Comparison of ENCODE assay signal across 1 cellular context in the genomic region with DNA sequence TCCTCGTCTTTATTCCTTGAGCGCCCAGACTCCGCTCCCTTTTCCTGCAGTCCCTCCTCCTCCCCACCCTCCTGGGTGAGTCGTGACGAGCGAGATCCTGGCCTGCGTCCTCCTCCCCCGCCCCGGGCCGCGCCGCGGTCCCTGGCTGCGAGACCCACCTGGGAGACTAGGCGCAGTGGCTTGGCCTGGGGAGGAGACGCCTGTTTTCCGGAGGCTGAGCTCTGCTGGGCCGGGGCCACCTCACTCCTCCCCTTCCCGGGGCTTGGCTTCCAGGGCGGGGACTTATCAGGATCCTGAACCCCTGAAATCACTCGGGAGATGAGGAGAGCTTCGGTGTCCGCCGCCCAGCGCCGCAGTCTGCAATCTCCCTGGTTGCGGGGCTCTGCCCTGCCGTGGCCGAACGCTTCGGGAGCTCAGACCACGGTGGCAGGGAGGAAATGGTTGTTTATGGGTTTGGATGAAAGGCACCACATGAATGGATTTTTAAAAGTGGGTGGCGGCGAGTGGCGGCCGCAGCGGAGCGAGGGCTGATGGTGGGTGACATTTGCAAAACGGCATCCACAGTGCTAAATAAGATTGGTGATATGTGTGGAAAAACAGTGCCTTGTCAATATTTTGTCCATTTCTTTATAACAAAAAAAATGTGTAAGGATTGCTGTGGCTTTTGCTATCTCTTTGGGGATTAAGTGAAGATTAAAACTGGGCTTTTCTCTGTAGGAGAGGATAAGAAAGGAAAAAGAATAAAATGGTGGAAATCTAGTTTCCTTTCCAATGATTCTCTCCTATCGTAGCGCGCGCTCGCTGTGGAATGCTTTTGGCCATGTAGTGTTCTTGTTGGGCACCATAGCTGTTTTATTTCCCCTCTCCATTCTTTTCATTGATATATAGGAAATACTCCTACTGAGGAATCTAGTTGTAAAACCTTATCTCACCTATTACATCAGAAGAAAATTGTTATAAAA.
TF ChIP-seq lines count a peak whose summit lies in the region.

No MANE protein-coding gene starts in this region.

TF ChIP-seq in HepG2, 621 proteins besides CTCF, POLR2A, EP300 and RAD21 (continues in another document):
- TF ChIP-seq, protein P1, sequence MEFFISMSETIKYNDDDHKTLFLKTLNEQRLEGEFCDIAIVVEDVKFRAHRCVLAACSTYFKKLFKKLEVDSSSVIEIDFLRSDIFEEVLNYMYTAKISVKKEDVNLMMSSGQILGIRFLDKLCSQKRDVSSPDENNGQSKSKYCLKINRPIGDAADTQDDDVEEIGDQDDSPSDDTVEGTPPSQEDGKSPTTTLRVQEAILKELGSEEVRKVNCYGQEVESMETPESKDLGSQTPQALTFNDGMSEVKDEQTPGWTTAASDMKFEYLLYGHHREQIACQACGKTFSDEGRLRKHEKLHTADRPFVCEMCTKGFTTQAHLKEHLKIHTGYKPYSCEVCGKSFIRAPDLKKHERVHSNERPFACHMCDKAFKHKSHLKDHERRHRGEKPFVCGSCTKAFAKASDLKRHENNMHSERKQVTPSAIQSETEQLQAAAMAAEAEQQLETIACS (CRISPR knock-in tag; IDR thresholded peaks at IDR 0.05) = 0 out of 2 replicates have a peak, but pooled peaks have one; percentile 28
- TF ChIP-seq MED8 (CRISPR knock-in tag; IDR thresholded peaks at IDR 0.05; ENCODE audit: insufficient replicate concordance) (no peak), KDM2A (CRISPR knock-in tag; IDR thresholded peaks at IDR 0.05; ENCODE audit: borderline replicate concordance, low read depth) (peak; percentile 46; the same call in 1 of the 2 replicates), E2F2 (CRISPR knock-in tag; IDR thresholded peaks at IDR 0.05; ENCODE audit: borderline replicate concordance) (no peak), STAG1 (CRISPR knock-in tag; IDR thresholded peaks at IDR 0.05) (no peak), TBL1XR1 (IDR thresholded peaks at IDR 0.05; ENCODE audit: borderline replicate concordance, low read length, partially characterized antibody) (no peak), SAP130 (CRISPR knock-in tag; IDR thresholded peaks at IDR 0.05; ENCODE audit: low read depth) (peak; percentile 30), TP53 (CRISPR knock-in tag; conservative IDR thresholded peaks at IDR 0.05) (no peak), ZSCAN25 (CRISPR knock-in tag; IDR thresholded peaks at IDR 0.05) (no peak), ZHX1 (CRISPR knock-in tag; IDR thresholded peaks at IDR 0.05; ENCODE audit: low read depth) (no peak), DDIT3 (CRISPR knock-in tag; IDR thresholded peaks at IDR 0.05) (no peak), NONO (IDR thresholded peaks at IDR 0.05) (no peak), NONO (CRISPR knock-in tag; conservative IDR thresholded peaks at IDR 0.05) (no peak), FOXM1 (CRISPR knock-in tag; IDR thresholded peaks at IDR 0.05) (no peak), NFIB (CRISPR knock-in tag; IDR thresholded peaks at IDR 0.05; ENCODE audit: borderline replicate concordance) (no peak), SPEN (CRISPR knock-in tag; IDR thresholded peaks at IDR 0.05; ENCODE audit: low read depth) (no peak), CSRNP2 (CRISPR knock-in tag; conservative IDR thresholded peaks at IDR 0.05; ENCODE audit: low read depth) (no peak), BRD4 (CRISPR knock-in tag; IDR thresholded peaks at IDR 0.05) (no peak), ZNF121 (CRISPR knock-in tag; IDR thresholded peaks at IDR 0.05) (peak; percentile 99), ZMYM3 (CRISPR knock-in tag; IDR thresholded peaks at IDR 0.05) (peak; percentile 80), MATR3 (CRISPR knock-in tag; IDR thresholded peaks at IDR 0.05) (no peak), KDM1A (CRISPR knock-in tag; IDR thresholded peaks at IDR 0.05) (peak; percentile 74; the same call in 1 of the 2 replicates), HNF4A (CRISPR knock-in tag; IDR thresholded peaks at IDR 0.05) (no peak), MYPOP (CRISPR knock-in tag; IDR thresholded peaks at IDR 0.05) (0 out of 2 replicates have a peak, but pooled peaks have one; percentile 20), ZNF777 (CRISPR knock-in tag; IDR thresholded peaks at IDR 0.05) (no peak), IRF2 (CRISPR knock-in tag; IDR thresholded peaks at IDR 0.05) (no peak), PAX8 (CRISPR knock-in tag; IDR thresholded peaks at IDR 0.05; ENCODE audit: borderline replicate concordance) (no peak), NFKB2 (CRISPR knock-in tag; IDR thresholded peaks at IDR 0.05; ENCODE audit: borderline replicate concordance) (peak; percentile 44; the same call in 1 of the 2 replicates), ZNF572 (CRISPR knock-in tag; IDR thresholded peaks at IDR 0.05) (no peak), KDM5A (IDR thresholded peaks at IDR 0.05; ENCODE audit: borderline replicate concordance, low read length) (no peak), ZNF720 (CRISPR knock-in tag; IDR thresholded peaks at IDR 0.05) (no peak), PCBP1 (IDR thresholded peaks at IDR 0.05; ENCODE audit: borderline replicate concordance, low read depth, low read length) (0 out of 2 replicates have a peak, but pooled peaks have one; percentile 42), XBP1 (CRISPR knock-in tag; IDR thresholded peaks at IDR 0.05) (no peak), CBX2 (IDR thresholded peaks at IDR 0.05; ENCODE audit: low read depth, low read length) (peak; percentile 62; the same call in 1 of the 2 replicates), CBX2 (CRISPR knock-in tag; IDR thresholded peaks at IDR 0.05; ENCODE audit: low read depth) (no peak), ZNF768 (CRISPR knock-in tag; IDR thresholded peaks at IDR 0.05) (peak; percentile 24; the same call in 1 of the 2 replicates), ZNF263 (CRISPR knock-in tag; IDR thresholded peaks at IDR 0.05) (peak; percentile 74), KLF12 (CRISPR knock-in tag; IDR thresholded peaks at IDR 0.05; ENCODE audit: borderline replicate concordance) (no peak), ZSCAN20 (CRISPR knock-in tag; IDR thresholded peaks at IDR 0.05; ENCODE audit: borderline replicate concordance) (no peak)
- TF ChIP-seq, protein P2, sequence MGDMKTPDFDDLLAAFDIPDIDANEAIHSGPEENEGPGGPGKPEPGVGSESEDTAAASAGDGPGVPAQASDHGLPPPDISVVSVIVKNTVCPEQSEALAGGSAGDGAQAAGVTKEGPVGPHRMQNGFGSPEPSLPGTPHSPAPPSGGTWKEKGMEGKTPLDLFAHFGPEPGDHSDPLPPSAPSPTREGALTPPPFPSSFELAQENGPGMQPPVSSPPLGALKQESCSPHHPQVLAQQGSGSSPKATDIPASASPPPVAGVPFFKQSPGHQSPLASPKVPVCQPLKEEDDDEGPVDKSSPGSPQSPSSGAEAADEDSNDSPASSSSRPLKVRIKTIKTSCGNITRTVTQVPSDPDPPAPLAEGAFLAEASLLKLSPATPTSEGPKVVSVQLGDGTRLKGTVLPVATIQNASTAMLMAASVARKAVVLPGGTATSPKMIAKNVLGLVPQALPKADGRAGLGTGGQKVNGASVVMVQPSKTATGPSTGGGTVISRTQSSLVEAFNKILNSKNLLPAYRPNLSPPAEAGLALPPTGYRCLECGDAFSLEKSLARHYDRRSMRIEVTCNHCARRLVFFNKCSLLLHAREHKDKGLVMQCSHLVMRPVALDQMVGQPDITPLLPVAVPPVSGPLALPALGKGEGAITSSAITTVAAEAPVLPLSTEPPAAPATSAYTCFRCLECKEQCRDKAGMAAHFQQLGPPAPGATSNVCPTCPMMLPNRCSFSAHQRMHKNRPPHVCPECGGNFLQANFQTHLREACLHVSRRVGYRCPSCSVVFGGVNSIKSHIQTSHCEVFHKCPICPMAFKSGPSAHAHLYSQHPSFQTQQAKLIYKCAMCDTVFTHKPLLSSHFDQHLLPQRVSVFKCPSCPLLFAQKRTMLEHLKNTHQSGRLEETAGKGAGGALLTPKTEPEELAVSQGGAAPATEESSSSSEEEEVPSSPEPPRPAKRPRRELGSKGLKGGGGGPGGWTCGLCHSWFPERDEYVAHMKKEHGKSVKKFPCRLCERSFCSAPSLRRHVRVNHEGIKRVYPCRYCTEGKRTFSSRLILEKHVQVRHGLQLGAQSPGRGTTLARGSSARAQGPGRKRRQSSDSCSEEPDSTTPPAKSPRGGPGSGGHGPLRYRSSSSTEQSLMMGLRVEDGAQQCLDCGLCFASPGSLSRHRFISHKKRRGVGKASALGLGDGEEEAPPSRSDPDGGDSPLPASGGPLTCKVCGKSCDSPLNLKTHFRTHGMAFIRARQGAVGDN (CRISPR knock-in tag; IDR thresholded peaks at IDR 0.05) = peak; percentile 19; the same call in 1 of the 2 replicates
- TF ChIP-seq, protein P3, sequence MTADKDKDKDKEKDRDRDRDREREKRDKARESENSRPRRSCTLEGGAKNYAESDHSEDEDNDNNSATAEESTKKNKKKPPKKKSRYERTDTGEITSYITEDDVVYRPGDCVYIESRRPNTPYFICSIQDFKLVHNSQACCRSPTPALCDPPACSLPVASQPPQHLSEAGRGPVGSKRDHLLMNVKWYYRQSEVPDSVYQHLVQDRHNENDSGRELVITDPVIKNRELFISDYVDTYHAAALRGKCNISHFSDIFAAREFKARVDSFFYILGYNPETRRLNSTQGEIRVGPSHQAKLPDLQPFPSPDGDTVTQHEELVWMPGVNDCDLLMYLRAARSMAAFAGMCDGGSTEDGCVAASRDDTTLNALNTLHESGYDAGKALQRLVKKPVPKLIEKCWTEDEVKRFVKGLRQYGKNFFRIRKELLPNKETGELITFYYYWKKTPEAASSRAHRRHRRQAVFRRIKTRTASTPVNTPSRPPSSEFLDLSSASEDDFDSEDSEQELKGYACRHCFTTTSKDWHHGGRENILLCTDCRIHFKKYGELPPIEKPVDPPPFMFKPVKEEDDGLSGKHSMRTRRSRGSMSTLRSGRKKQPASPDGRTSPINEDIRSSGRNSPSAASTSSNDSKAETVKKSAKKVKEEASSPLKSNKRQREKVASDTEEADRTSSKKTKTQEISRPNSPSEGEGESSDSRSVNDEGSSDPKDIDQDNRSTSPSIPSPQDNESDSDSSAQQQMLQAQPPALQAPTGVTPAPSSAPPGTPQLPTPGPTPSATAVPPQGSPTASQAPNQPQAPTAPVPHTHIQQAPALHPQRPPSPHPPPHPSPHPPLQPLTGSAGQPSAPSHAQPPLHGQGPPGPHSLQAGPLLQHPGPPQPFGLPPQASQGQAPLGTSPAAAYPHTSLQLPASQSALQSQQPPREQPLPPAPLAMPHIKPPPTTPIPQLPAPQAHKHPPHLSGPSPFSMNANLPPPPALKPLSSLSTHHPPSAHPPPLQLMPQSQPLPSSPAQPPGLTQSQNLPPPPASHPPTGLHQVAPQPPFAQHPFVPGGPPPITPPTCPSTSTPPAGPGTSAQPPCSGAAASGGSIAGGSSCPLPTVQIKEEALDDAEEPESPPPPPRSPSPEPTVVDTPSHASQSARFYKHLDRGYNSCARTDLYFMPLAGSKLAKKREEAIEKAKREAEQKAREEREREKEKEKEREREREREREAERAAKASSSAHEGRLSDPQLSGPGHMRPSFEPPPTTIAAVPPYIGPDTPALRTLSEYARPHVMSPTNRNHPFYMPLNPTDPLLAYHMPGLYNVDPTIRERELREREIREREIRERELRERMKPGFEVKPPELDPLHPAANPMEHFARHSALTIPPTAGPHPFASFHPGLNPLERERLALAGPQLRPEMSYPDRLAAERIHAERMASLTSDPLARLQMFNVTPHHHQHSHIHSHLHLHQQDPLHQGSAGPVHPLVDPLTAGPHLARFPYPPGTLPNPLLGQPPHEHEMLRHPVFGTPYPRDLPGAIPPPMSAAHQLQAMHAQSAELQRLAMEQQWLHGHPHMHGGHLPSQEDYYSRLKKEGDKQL (CRISPR knock-in tag; IDR thresholded peaks at IDR 0.05; ENCODE audit: low read depth) = no peak
- TF ChIP-seq, protein P4, sequence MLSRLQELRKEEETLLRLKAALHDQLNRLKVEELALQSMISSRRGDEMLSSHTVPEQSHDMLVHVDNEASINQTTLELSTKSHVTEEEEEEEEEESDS (CRISPR knock-in tag; IDR thresholded peaks at IDR 0.05; ENCODE audit: borderline replicate concordance) = no peak
